In genomic region chr1:23613191-23614126, GRCh38 we compare ENCODE assay signal across 11 cellular contexts. TPM values are rescaled to one million over a fixed set of nuclear protein-coding genes. Genes with fewer than 3 reads are reported as not detected.
DNase-seq lines count a peak whose midpoint lies in the region; ATAC-seq, FAIRE-seq and TF ChIP-seq lines count a peak whose summit lies in the region.
"Had no signal": no experiment of that assay in that cellular context is flagged by ENCODE, and none has a peak within 500 bp of the region (broad histone marks: within the 10 kb centered on the region; RNA-seq: fewer than 3 reads in every experiment).

No MANE protein-coding gene starts in this region.

- H3K79me1 ChIP-seq in H1 (ENCODE audit: low read depth, low read length): no peaks in the 10 kb centered on the region

- TF ChIP-seq RAD21 in H1 (IDR thresholded peaks at IDR 0.05 in 1 of 2, conservative IDR thresholded peaks at IDR 0.05 in 1 of 2; ENCODE audit: low read depth in 2 of 2, low read length in 2 of 2): no peak

- H2BK20ac ChIP-seq in H1 (ENCODE audit: low read length): 0 out of 2 replicates have a peak overlapping the region, but pooled peaks have one; percentile 15

- POLR2A ChIA-PET in CD4-positive, alpha-beta T cell (lab: Charles Lee): interaction anchor here (0.7 to 6.1 kb wide), 16 partner anchors 8 to 89 kb away, joined by 3 to 131 read pairs (median 10); partner anchors contain the start of gene ID3
- POLR2A ChIA-PET in H1 (lab: Charles Lee; ENCODE audit: partially characterized antibody): interaction anchor here (0.6 to 26.0 kb wide), 6 partner anchors 13 to 85 kb away, joined by 3 to 547 read pairs (median 6); partner anchors contain the start of gene ID3

- 0 out of 2 replicates have a peak overlapping the region, but pooled peaks have one; percentile 34 for H2BK15ac ChIP-seq in H1 (ENCODE audit: low read length)

- H3K4me3 Mint-ChIP-seq in CD4-positive, alpha-beta T cell: peak overlapping the region; percentile 51
- H3K4me3 Mint-ChIP-seq in T-helper 2 cell treated with Interferon-gamma antibody and Interleukin-4, amounts not matched to agents 5 μg/mL and 100 μg/mL, for 36 hours: peak overlapping the region; percentile 59
- H3K4me3 Mint-ChIP-seq in type B pancreatic cell: no peak overlapping the region

- no peak overlapping the region for H3K4me2 ChIP-seq in H1 (ENCODE audit: insufficient read depth in 1 of 2, low read depth in 2 of 2, low read length in 2 of 2)

- H2BK5ac ChIP-seq in H1 (ENCODE audit: low read depth, low read length): peak overlapping the region; percentile 67; the same call in 1 of the 2 replicates

- peak overlapping the region; percentile 48; the same call in 1 of the 2 replicates for H4K8ac ChIP-seq in H1 (ENCODE audit: extremely low read depth, insufficient read depth, low read length)

- no peak for FAIRE-seq in H1 (lab: Jason Lieb, UNC)

- no peaks in the 10 kb centered on the region for H3K9me3 Mint-ChIP-seq in CD4-positive, alpha-beta T cell
- H3K9me3 Mint-ChIP-seq in T-helper 2 cell treated with Interferon-gamma antibody and Interleukin-4, amounts not matched to agents 5 μg/mL and 100 μg/mL, for 36 hours: peaks cover 3% of the 10 kb centered on the region
- peaks cover 7% of the 10 kb centered on the region for H3K9me3 Mint-ChIP-seq in type B pancreatic cell

- H3K23me2 ChIP-seq in H1 (ENCODE audit: low read depth, low read length): no peaks in the 10 kb centered on the region

- TF ChIP-seq POLR2A in H1 (IDR thresholded peaks at IDR 0.05; ENCODE audit: control extremely low read depth in 1 of 2, low read depth in 2 of 2, low read length in 2 of 2): no peak

- H3K36me3 ChIP-seq in H1 (ENCODE audit: control insufficient read depth in 2 of 4, insufficient read depth in 4 of 4, low read length in 3 of 4): no peaks in the 10 kb centered on the region
- H3K36me3 ChIP-seq in HAP-1 (replicated peaks): no peaks in the 10 kb centered on the region
- H3K36me3 ChIP-seq: tibial artery had no signal

- no peaks in the 10 kb centered on the region for H3K9me3 ChIP-seq in CD4-positive, alpha-beta T cell (ENCODE audit: control insufficient read depth, low read length)
- H3K9me3 ChIP-seq in H1 (ENCODE audit: insufficient read depth in 2 of 2, low read depth in 1 of 2, low read length in 1 of 2) (no peaks in the 10 kb centered on the region), HAP-1 (no peaks in the 10 kb centered on the region)
- H3K9me3 ChIP-seq: tibial artery had no signal

- H3K23ac ChIP-seq in H1 (ENCODE audit: insufficient read length): no peak overlapping the region

- H4K91ac ChIP-seq in H1 (replicated peaks; ENCODE audit: insufficient read length, low read length): peak overlapping the region; percentile 27

- no peaks in the 10 kb centered on the region for H3K79me2 ChIP-seq in H1 (ENCODE audit: control insufficient read depth in 1 of 2, insufficient read depth in 2 of 2, low read length in 2 of 2)

- H2BK12ac ChIP-seq in H1 (ENCODE audit: low read depth, low read length): peak overlapping the region; percentile 54; the same call in 1 of the 2 replicates

- no peak for TF ChIP-seq CTCF in CD4-positive, alpha-beta T cell (IDR thresholded peaks at IDR 0.05)
- TF ChIP-seq CTCF in H1 (IDR thresholded peaks at IDR 0.05; ENCODE audit: control extremely low read depth in 1 of 3, insufficient read depth in 1 of 3, low read depth in 1 of 3, low read length in 3 of 3): no peak
- TF ChIP-seq CTCF in type B pancreatic cell (conservative IDR thresholded peaks at IDR 0.05): no peak

- H3K56ac ChIP-seq in H1 (replicated peaks; ENCODE audit: insufficient read length, low read depth, low read length): no peak overlapping the region

- H3K18ac ChIP-seq in H1 (ENCODE audit: extremely low read depth, low read length): no peak overlapping the region

- peak; percentile 54 for ATAC-seq in CD4-positive, alpha-beta T cell (ENCODE audit: poor library complexity)
- no peak for ATAC-seq in HG03045 (IDR thresholded peaks at IDR 0.05; ENCODE audit: unreplicated experiment)
- ATAC-seq: HCT116 had no signal

- no peak overlapping the region for H2AFZ ChIP-seq in H1 (ENCODE audit: low read length)

- in situ Hi-C loops in HAP-1 (cut with MboI; ENCODE audit: low sequenced_read_pairs) (no loop called here), KBM-7 (cut with MboI; ENCODE audit: low pct_unique_long_range_greater_than_20kb, low sequenced_read_pairs) (no loop called here)

- no peak for TF ChIP-seq EP300 in H1 (IDR thresholded peaks at IDR 0.05; ENCODE audit: borderline replicate concordance in 1 of 2, low read depth in 2 of 2, low read length in 2 of 2)

- peaks cover 0 to 11% (median 4%) of the 10 kb centered on the region in 4 experiments; a peak in 5 of 7 replicates for H3K4me1 ChIP-seq in H1 (replicated peaks in 1 of 4; ENCODE audit: control insufficient read depth in 3 of 4, insufficient read depth in 4 of 4, low read length in 3 of 4)
- no peaks in the 10 kb centered on the region for H3K4me1 ChIP-seq in HAP-1
- H3K4me1 ChIP-seq: tibial artery had no signal

- peak overlapping the region; percentile 76 for H2AK5ac ChIP-seq in H1 (ENCODE audit: low read depth, low read length)

- no peak overlapping the region for H3K9ac ChIP-seq in H1 (replicated peaks in 1 of 4; ENCODE audit: extremely low read depth in 1 of 4, low read depth in 3 of 4, low read length in 3 of 4)

- no peaks in the 10 kb centered on the region for H4K20me1 ChIP-seq in H1 (replicated peaks in 1 of 2; ENCODE audit: control insufficient read depth in 1 of 2, insufficient read depth in 2 of 2, low read length in 2 of 2)

- H3K27me3 ChIP-seq in CD4-positive, alpha-beta T cell (ENCODE audit: control insufficient read depth, insufficient read depth, low read length): no peaks in the 10 kb centered on the region
- H3K27me3 ChIP-seq in H1 (replicated peaks in 1 of 4; ENCODE audit: control insufficient read depth in 3 of 4, extremely low read depth in 1 of 4, insufficient read depth in 3 of 4, low read length in 3 of 4) (no peaks in the 10 kb centered on the region), HAP-1 (ENCODE audit: low read depth) (0 out of 2 replicates have a peak, but pooled peaks cover 3% of the 10 kb centered on the region)
- H3K27me3 ChIP-seq: tibial artery had no signal

- no peak overlapping the region for H2BK120ac ChIP-seq in H1 (replicated peaks; ENCODE audit: low read depth, low read length)

- no peak overlapping the region for H3K4me3 ChIP-seq in H1 (ENCODE audit: extremely low read depth in 1 of 4, insufficient read depth in 2 of 4, low read depth in 3 of 4, low read length in 4 of 4)
- no peak overlapping the region for H3K4me3 ChIP-seq in HAP-1
- H3K4me3 ChIP-seq: SK-N-MC, tibial artery had no signal

- H4K5ac ChIP-seq in H1 (ENCODE audit: insufficient read length, low read depth, low read length): no peak overlapping the region

- no peak overlapping the region for H3K14ac ChIP-seq in H1 (ENCODE audit: insufficient read length)

- peak overlapping the region; percentile 71 for H3K27ac ChIP-seq in CD4-positive, alpha-beta T cell (ENCODE audit: low read depth, low read length)
- H3K27ac ChIP-seq in H1 (ENCODE audit: low read depth, low read length): 0 out of 2 replicates have a peak overlapping the region, but pooled peaks have one; percentile 25
- H3K27ac ChIP-seq: SK-N-MC, tibial artery had no signal

- intact Hi-C loops in CD4-positive, alpha-beta T cell (cut with DNase I, micrococcal nuclease): no loop called here

- CTCF ChIA-PET in CD4-positive, alpha-beta T cell (lab: Charles Lee): interaction anchor here (0.8 to 3.2 kb wide), 3 partner anchors 11 to 24 kb away, joined by 3 to 22 read pairs (median 16); no protein-coding TSS in a partner anchor
- CTCF ChIA-PET in H1 (lab: Charles Lee; ENCODE audit: partially characterized antibody): interaction anchor here (0.6 to 4.8 kb wide), 9 partner anchors 8 to 68 kb away, joined by 3 to 19 read pairs (median 4); no protein-coding TSS in a partner anchor

- H3K4me1 Mint-ChIP-seq in CD4-positive, alpha-beta T cell (ENCODE audit: low read depth): peaks cover 84% of the 10 kb centered on the region
- peaks cover 56% of the 10 kb centered on the region for H3K4me1 Mint-ChIP-seq in T-helper 2 cell treated with Interferon-gamma antibody and Interleukin-4, amounts not matched to agents 5 μg/mL and 100 μg/mL, for 36 hours (ENCODE audit: low read depth)
- peaks cover 15% of the 10 kb centered on the region for H3K4me1 Mint-ChIP-seq in type B pancreatic cell (ENCODE audit: unreplicated experiment)

- no peaks in the 10 kb centered on the region for H3K36me3 Mint-ChIP-seq in CD4-positive, alpha-beta T cell (ENCODE audit: low read depth)
- peaks cover 6% of the 10 kb centered on the region for H3K36me3 Mint-ChIP-seq in T-helper 2 cell treated with Interferon-gamma antibody and Interleukin-4, amounts not matched to agents 5 μg/mL and 100 μg/mL, for 36 hours (ENCODE audit: low read depth)
- no peaks in the 10 kb centered on the region for H3K36me3 Mint-ChIP-seq in type B pancreatic cell

- DNase-seq in CD4-positive, alpha-beta T cell: peak in 9 of 10 experiments; percentile 27 to 66 (median 49)
- DNase-seq in GM19238 (ENCODE audit: insufficient read length, low spot score): peak; percentile 58
- DNase-seq in T-helper 2 cell treated with Interferon-gamma antibody and Interleukin-4, amounts not matched to agents 5 μg/mL and 100 μg/mL, for 36 hours (ENCODE audit: low spot score): peak; percentile 40
- no peak for DNase-seq in H1 (ENCODE audit: low read depth in 1 of 2, low spot score in 2 of 2)
- DNase-seq in type B pancreatic cell (ENCODE audit: extremely low spot score, unreplicated experiment): no peak
- no peak for DNase-seq in HAP-1 (ENCODE audit: low spot score in 2 of 2)
- no peak for DNase-seq in KBM-7
- DNase-seq: tibial artery had no signal

- 81% methylated on average over 12 of the region's 13 CpGs; no CpG with 5 or more reads in 1 of the 2 experiments for WGBS in H1 (ENCODE audit: extremely low coverage in 1 of 2, insufficient coverage in 1 of 2, insufficient read length in 1 of 2, insufficient replicate concordance in 2 of 2, low coverage in 1 of 2, low lambda C conversion rate in 2 of 2, missing lambda C conversion rate in 1 of 2), 2 experiments

- no peak overlapping the region for H3K4ac ChIP-seq in H1 (replicated peaks; ENCODE audit: insufficient read length, low read depth, low read length)

- peak overlapping the region; percentile 97 for H3K27ac Mint-ChIP-seq in CD4-positive, alpha-beta T cell
- peak overlapping the region; percentile 93 for H3K27ac Mint-ChIP-seq in T-helper 2 cell treated with Interferon-gamma antibody and Interleukin-4, amounts not matched to agents 5 μg/mL and 100 μg/mL, for 36 hours
- no peak overlapping the region for H3K27ac Mint-ChIP-seq in type B pancreatic cell

- H3K27me3 Mint-ChIP-seq in CD4-positive, alpha-beta T cell: no peaks in the 10 kb centered on the region
- no peaks in the 10 kb centered on the region for H3K27me3 Mint-ChIP-seq in T-helper 2 cell treated with Interferon-gamma antibody and Interleukin-4, amounts not matched to agents 5 μg/mL and 100 μg/mL, for 36 hours (ENCODE audit: low read depth)
- peaks cover 11% of the 10 kb centered on the region for H3K27me3 Mint-ChIP-seq in type B pancreatic cell

RNA-seq across cellular contexts. Expression of gene ID3, which starts 54.2 kb away (rescaled TPM):
- total RNA-seq in CD4-positive, alpha-beta T cell: 10 to 100 TPM; 89.8 to 90.4 TPM
- 240 and 252 TPM in 2 replicates for total RNA-seq in H1 (2021; fragmentation: NEBNext Ultra II Directional; extraction: Animal tissue kit (Norgen Biotek cat#: 25700))
- polyA plus RNA-seq in H1 (2011; rRNA removed): 304 and 490 TPM in 2 replicates
- polyA plus RNA-seq in H1 (2011; cell fraction: cytosol; rRNA removed): 310 TPM
- polyA plus RNA-seq in H1 (2011; cell fraction: nucleus; rRNA removed): 192 TPM
- polyA plus RNA-seq in H1 (2012, experiment 1 of 2): 135 to 194 TPM (median 157 TPM) in 4 replicates
- 300 TPM for polyA plus RNA-seq in H1 (2012, experiment 2 of 2)
- 260 TPM for polyA plus RNA-seq in H1 (2013, experiment 1 of 2)
- 250 TPM for polyA plus RNA-seq in H1 (2013, experiment 2 of 2)
- 30.4 and 61.8 TPM in 2 replicates for polyA minus RNA-seq in H1 (2011; rRNA and poly(A)+ RNA removed)
- polyA minus RNA-seq in H1 (2011; cell fraction: cytosol; rRNA and poly(A)+ RNA removed): 97.4 TPM
- polyA minus RNA-seq in H1 (2011; cell fraction: nucleus; rRNA and poly(A)+ RNA removed): 104 TPM
- total RNA-seq in type B pancreatic cell (ENCODE audit: low replicate concordance): 240 and 495 TPM in 2 replicates

Comparison
In these comparisons a context has a peak if more than half of its experiments do, and no peak if none do; other contexts are left out.
1. DNase-seq: peak in CD4-positive, alpha-beta T cell (9 of 10), GM19238 (single experiment) and T-helper 2 cell treated with Interferon-gamma antibody and Interleukin-4, amounts not matched to agents 5 μg/mL and 100 μg/mL, for 36 hours (single experiment); none in H1 (0 of 2), type B pancreatic cell (single experiment), HAP-1 (0 of 2) and KBM-7 (single experiment).